Comparison of ENCODE assay signal across 29 cellular contexts in the genomic region with DNA sequence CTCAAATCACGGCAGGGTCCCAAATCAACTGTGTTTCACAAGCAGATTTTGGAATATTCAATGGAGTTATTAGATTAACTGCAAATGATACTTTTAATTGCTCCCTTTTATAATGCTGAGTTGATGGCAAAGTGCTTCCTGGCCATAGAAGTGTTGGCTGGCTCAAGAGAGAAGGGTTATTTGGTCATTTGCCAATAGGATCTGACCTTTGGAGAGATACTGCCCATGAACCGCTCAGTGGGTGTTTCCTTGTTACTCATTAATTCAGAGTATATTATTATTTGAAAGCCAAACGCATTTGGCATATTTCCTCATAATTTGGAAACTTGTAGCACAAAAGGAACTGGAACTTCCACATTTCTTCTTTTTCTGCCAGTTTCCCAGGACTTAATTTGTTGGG.
DNase-seq lines count a peak whose midpoint lies in the region; ATAC-seq and TF ChIP-seq lines count a peak whose summit lies in the region.
"Had no signal": no experiment of that assay in that cellular context is flagged by ENCODE, and none has a peak within 500 bp of the region (broad histone marks: within the 10 kb centered on the region; RNA-seq: fewer than 3 reads in every experiment).

No MANE protein-coding gene starts in this region.

- TF ChIP-seq CTCF in right lobe of liver (IDR thresholded peaks at IDR 0.05) (no peak), GM10266 (IDR thresholded peaks at IDR 0.05; ENCODE audit: control insufficient read depth, insufficient read depth, low read depth, missing control alignments) (no peak)

- H3K36me3 ChIP-seq in right lobe of liver, result no peaks in the 10 kb centered on the region
- H3K36me3 ChIP-seq: colonic mucosa had no signal

- intact Hi-C loops in right lobe of liver (cut with DNase I), result no loop called here

- DNase-seq in DMS53 (lab: John Stamatoyannopoulos, UW) (peak; percentile 1), DMS53 treated with DMSO at 0.1 percent for 48 hours (lab: John Stamatoyannopoulos, UW; ENCODE audit: unreplicated experiment) (no peak), HT-29 (ENCODE audit: low spot score) (peak; percentile 81), dermis microvascular lymphatic vessel endothelial cell (ENCODE audit: low read depth in 2 of 2) (peak; percentile 30 to 36), right lobe of liver (peak in 1 of 3 donors; percentile 50), NCI-H774 (lab: John Stamatoyannopoulos, UW) (no peak), GM10266 (ENCODE audit: extremely low spot score) (no peak)
- no peak for DNase-seq in activated naive CD8-positive, alpha-beta T cell treated with anti-CD3 and anti-CD28 coated beads for 36 hours
- DNase-seq: activated CD4-positive, alpha-beta T cell treated with anti-CD3 and anti-CD28 coated beads for 36 hours; activated CD8-positive, alpha-beta T cell treated with anti-CD3 and anti-CD28 coated beads for 36 hours; C1 segment of cervical spinal cord; colonic mucosa; effector memory CD4-positive, alpha-beta T cell; erythroblast; glutamatergic neuron; mucosa of descending colon; NCI-H1092 treated with DMSO at 0.1 percent for 48 hours; NCI-H187 treated with DMSO at 0.1 percent for 48 hours; NCI-H2171; stimulated activated naive CD8-positive, alpha-beta T cell treated with anti-CD3 and anti-CD28 coated beads, Interleukin-15, Interleukin-2, amounts not matched to agents 100 U/mL and 50 U/mL, for 24 hours; testis had no signal

- H3K27me3 ChIP-seq in right lobe of liver, result no peaks in the 10 kb centered on the region
- H3K27me3 ChIP-seq: colonic mucosa, testis had no signal

- H3K27ac Mint-ChIP-seq in activated naive CD8-positive, alpha-beta T cell treated with anti-CD3 and anti-CD28 coated beads for 36 hours, result no peak overlapping the region
- H3K27ac Mint-ChIP-seq: activated CD4-positive, alpha-beta T cell treated with anti-CD3 and anti-CD28 coated beads for 36 hours; activated CD8-positive, alpha-beta T cell treated with anti-CD3 and anti-CD28 coated beads for 36 hours; activated naive CD4-positive, alpha-beta T cell treated with anti-CD3 and anti-CD28 coated beads, Interleukin-2, amount 50 U/mL, for 24 hours; activated T-helper 17 cell treated with anti-CD3 and anti-CD28 coated beads, Interleukin-2, amount 50 U/mL, for 72 hours had no signal

- H3K4me3 Mint-ChIP-seq in activated naive CD8-positive, alpha-beta T cell treated with anti-CD3 and anti-CD28 coated beads for 36 hours, result no peak overlapping the region
- H3K4me3 Mint-ChIP-seq: activated CD4-positive, alpha-beta T cell treated with anti-CD3 and anti-CD28 coated beads for 36 hours; activated CD8-positive, alpha-beta T cell treated with anti-CD3 and anti-CD28 coated beads for 36 hours; activated naive CD4-positive, alpha-beta T cell treated with anti-CD3 and anti-CD28 coated beads, Interleukin-2, amount 50 U/mL, for 24 hours; activated T-helper 17 cell treated with anti-CD3 and anti-CD28 coated beads, Interleukin-2, amount 50 U/mL, for 72 hours; nephron had no signal

- no peak overlapping the region for H3K4me3 ChIP-seq in right lobe of liver
- H3K4me3 ChIP-seq: colonic mucosa, K562, lung, mucosa of descending colon, smooth muscle cell, testis had no signal

- peak overlapping the region; percentile 29 to 88 (median 62) for H3K27ac ChIP-seq in right lobe of liver
- H3K27ac ChIP-seq: 22Rv1, colonic mucosa, testis had no signal

- ATAC-seq in right lobe of liver, result peak; percentile 79 to 91 (median 86)
- ATAC-seq: activated CD4-positive, alpha-beta T cell treated with anti-CD3 and anti-CD28 coated beads for 36 hours; activated CD8-positive, alpha-beta T cell treated with anti-CD3 and anti-CD28 coated beads for 36 hours; activated T-helper 17 cell treated with anti-CD3 and anti-CD28 coated beads, Interleukin-2, amount 50 U/mL, for 72 hours; K562; mucosa of descending colon; stimulated activated naive CD8-positive, alpha-beta T cell treated with anti-CD3 and anti-CD28 coated beads, Interleukin-15, Interleukin-2, amounts not matched to agents 100 U/mL and 50 U/mL, for 24 hours had no signal

- no peaks in the 10 kb centered on the region for H3K9me3 Mint-ChIP-seq in activated naive CD8-positive, alpha-beta T cell treated with anti-CD3 and anti-CD28 coated beads for 36 hours
- H3K9me3 Mint-ChIP-seq: activated naive CD4-positive, alpha-beta T cell treated with anti-CD3 and anti-CD28 coated beads, Interleukin-2, amount 50 U/mL, for 24 hours; activated T-helper 17 cell treated with anti-CD3 and anti-CD28 coated beads, Interleukin-2, amount 50 U/mL, for 72 hours; nephron had no signal

- H3K4me1 ChIP-seq in right lobe of liver, result peaks cover 0 to 46% (median 15%) of the 10 kb centered on the region in 4 donors
- H3K4me1 ChIP-seq: Caco-2, colonic mucosa, testis had no signal

- H3K27me3 Mint-ChIP-seq in activated naive CD8-positive, alpha-beta T cell treated with anti-CD3 and anti-CD28 coated beads for 36 hours, result no peaks in the 10 kb centered on the region
- H3K27me3 Mint-ChIP-seq: activated CD4-positive, alpha-beta T cell treated with anti-CD3 and anti-CD28 coated beads for 36 hours; activated CD8-positive, alpha-beta T cell treated with anti-CD3 and anti-CD28 coated beads for 36 hours; activated naive CD4-positive, alpha-beta T cell treated with anti-CD3 and anti-CD28 coated beads, Interleukin-2, amount 50 U/mL, for 24 hours; activated T-helper 17 cell treated with anti-CD3 and anti-CD28 coated beads, Interleukin-2, amount 50 U/mL, for 72 hours had no signal

- no peaks in the 10 kb centered on the region for H3K36me3 Mint-ChIP-seq in activated naive CD8-positive, alpha-beta T cell treated with anti-CD3 and anti-CD28 coated beads for 36 hours

- no peaks in the 10 kb centered on the region for H3K9me3 ChIP-seq in right lobe of liver
- H3K9me3 ChIP-seq: Caco-2, colonic mucosa, mucosa of descending colon, testis had no signal

- no peak for TF ChIP-seq POLR2A in right lobe of liver (IDR thresholded peaks at IDR 0.05)

- H3K4me1 Mint-ChIP-seq in activated naive CD8-positive, alpha-beta T cell treated with anti-CD3 and anti-CD28 coated beads for 36 hours, result no peaks in the 10 kb centered on the region
- H3K4me1 Mint-ChIP-seq: activated CD4-positive, alpha-beta T cell treated with anti-CD3 and anti-CD28 coated beads for 36 hours; activated naive CD4-positive, alpha-beta T cell treated with anti-CD3 and anti-CD28 coated beads, Interleukin-2, amount 50 U/mL, for 24 hours; activated T-helper 17 cell treated with anti-CD3 and anti-CD28 coated beads, Interleukin-2, amount 50 U/mL, for 72 hours had no signal

- WGBS in right lobe of liver (ENCODE audit: insufficient coverage, low coverage, low lambda C conversion rate, missing lambda C conversion rate), result 17% methylated on average over 3 of the region's 3 CpGs

Comparison
In these comparisons a context has a peak if more than half of its experiments do, and no peak if none do; other contexts are left out.
1. DNase-seq: peak in DMS53 (single experiment), HT-29 (single experiment) and dermis microvascular lymphatic vessel endothelial cell (2 of 2); none in DMS53 treated with DMSO at 0.1 percent for 48 hours (single experiment), NCI-H774 (single experiment), activated naive CD8-positive, alpha-beta T cell treated with anti-CD3 and anti-CD28 coated beads for 36 hours (single experiment) and GM10266 (single experiment).